8 cellular contexts compared by ENCODE assay signal in genomic region chr12:65169311-65170244, GRCh38. TPM values are rescaled to one million over a fixed set of nuclear protein-coding genes. Genes with fewer than 3 reads are reported as not detected.
DNase-seq lines count a peak whose midpoint lies in the region; ATAC-seq and TF ChIP-seq lines count a peak whose summit lies in the region.

Gene LEMD3, plus strand, starts transcription at chr12:65169583. Its CDS starts 14 bp downstream, at chr12:65169597.

- intact Hi-C loops in dendritic cell treated with granulocyte-macrophage colony-stimulating factor and Interleukin-4, amounts not matched to agents 40 ng/mL and 50 ng/mL, for 4 days (cut with micrococcal nuclease): loop anchor here (10.0 kb wide), 1 partner anchor 1145 kb away; no protein-coding TSS in a partner anchor
- intact Hi-C loops in left lung (cut with DNase I): no loop called here

- no peaks in the 10 kb centered on the region for H3K9me3 ChIP-seq in CD4-positive, CD25-positive, alpha-beta regulatory T cell (ENCODE audit: control insufficient read depth in 2 of 2, low read length in 2 of 2)
- H3K9me3 ChIP-seq in left lung: no peaks in the 10 kb centered on the region

- H3K4me1 Mint-ChIP-seq in CD4-positive, CD25-positive, alpha-beta regulatory T cell: peaks cover 20 to 47% (median 30%) of the 10 kb centered on the region in 4 donors
- H3K4me1 Mint-ChIP-seq in dendritic cell treated with granulocyte-macrophage colony-stimulating factor and Interleukin-4, amounts not matched to agents 40 ng/mL and 50 ng/mL, for 4 days (ENCODE audit: low read depth): peaks cover 23% of the 10 kb centered on the region

- H3K27ac ChIP-seq in CD4-positive, CD25-positive, alpha-beta regulatory T cell (ENCODE audit: insufficient read depth, low read length, poor library complexity, severe bottlenecking): peak within 1 kb of the TSS; percentile 93
- H3K27ac ChIP-seq in left lung: peak within 1 kb of the TSS; percentile 93 to 98

- peaks cover 58% of the 10 kb centered on the region for H3K4me1 ChIP-seq in CD4-positive, CD25-positive, alpha-beta regulatory T cell (ENCODE audit: control insufficient read depth, insufficient read depth, low read length, poor library complexity, severe bottlenecking)
- H3K4me1 ChIP-seq in left lung: peaks cover 14 to 42% of the 10 kb centered on the region in 2 donors

- ATAC-seq in CD4-positive, CD25-positive, alpha-beta regulatory T cell (ENCODE audit: low read depth in 2 of 2): peak; percentile 95 to 97
- ATAC-seq in GM19438 (IDR thresholded peaks at IDR 0.05; ENCODE audit: low read depth, unreplicated experiment): peak; percentile 88
- ATAC-seq in HG03571 (IDR thresholded peaks at IDR 0.05; ENCODE audit: unreplicated experiment): peak; percentile 92
- peak; percentile 94 for ATAC-seq in left lung

- peaks cover 3% of the 10 kb centered on the region for H3K36me3 ChIP-seq in CD4-positive, CD25-positive, alpha-beta regulatory T cell (ENCODE audit: control insufficient read depth, insufficient read depth, low read length)
- no peaks in the 10 kb centered on the region for H3K36me3 ChIP-seq in left lung

- peaks cover 2% of the 10 kb centered on the region for H3K27me3 ChIP-seq in CD4-positive, CD25-positive, alpha-beta regulatory T cell (ENCODE audit: control insufficient read depth, insufficient read depth, low read length)
- H3K27me3 ChIP-seq in left lung: no peaks in the 10 kb centered on the region

- no peak for TF ChIP-seq CTCF in left lung (IDR thresholded peaks at IDR 0.05)

- DNase-seq in CD4-positive, CD25-positive, alpha-beta regulatory T cell: peak; percentile 94 to 98 (median 95)
- DNase-seq in NCI-H774 (lab: John Stamatoyannopoulos, UW) (peak; percentile 99), left lung (peak; percentile 96 to 99)
- DNase-seq in activated CD4-positive, alpha-beta T cell treated with anti-CD3 and anti-CD28 coated beads, Interleukin-2, amount 50 U/mL, for 4 hours: peak; percentile 91 to 93
- peak; percentile 92 for DNase-seq in stimulated activated CD4-positive, alpha-beta T cell treated with anti-CD3 and anti-CD28 coated beads, Interleukin-2, amount 100 ng/mL, for 4 hours (ENCODE audit: low read depth)

- H3K27me3 Mint-ChIP-seq in CD4-positive, CD25-positive, alpha-beta regulatory T cell: peaks cover 8% of the 10 kb centered on the region
- H3K27me3 Mint-ChIP-seq in dendritic cell treated with granulocyte-macrophage colony-stimulating factor and Interleukin-4, amounts not matched to agents 40 ng/mL and 50 ng/mL, for 4 days: no peaks in the 10 kb centered on the region

- peak within 1 kb of the TSS; percentile 97 for H3K4me3 ChIP-seq in CD4-positive, CD25-positive, alpha-beta regulatory T cell (ENCODE audit: low read depth, low read length)
- peak within 1 kb of the TSS; percentile 80 to 96 for H3K4me3 ChIP-seq in left lung

- H3K36me3 Mint-ChIP-seq in CD4-positive, CD25-positive, alpha-beta regulatory T cell: peaks cover 8% of the 10 kb centered on the region
- H3K36me3 Mint-ChIP-seq in dendritic cell treated with granulocyte-macrophage colony-stimulating factor and Interleukin-4, amounts not matched to agents 40 ng/mL and 50 ng/mL, for 4 days (ENCODE audit: low read depth): peaks cover 22% of the 10 kb centered on the region

- H3K4me3 Mint-ChIP-seq in CD4-positive, CD25-positive, alpha-beta regulatory T cell: peak within 1 kb of the TSS; percentile 92 to 100 (median 98)
- H3K4me3 Mint-ChIP-seq in dendritic cell treated with granulocyte-macrophage colony-stimulating factor and Interleukin-4, amounts not matched to agents 40 ng/mL and 50 ng/mL, for 4 days: peak within 1 kb of the TSS; percentile 94

- peaks cover 0 to 2% (median 0%) of the 10 kb centered on the region in 7 donors for H3K9me3 Mint-ChIP-seq in CD4-positive, CD25-positive, alpha-beta regulatory T cell
- no peaks in the 10 kb centered on the region for H3K9me3 Mint-ChIP-seq in dendritic cell treated with granulocyte-macrophage colony-stimulating factor and Interleukin-4, amounts not matched to agents 40 ng/mL and 50 ng/mL, for 4 days

- H3K27ac Mint-ChIP-seq in CD4-positive, CD25-positive, alpha-beta regulatory T cell: peak within 1 kb of the TSS; percentile 99
- peak within 1 kb of the TSS; percentile 97 for H3K27ac Mint-ChIP-seq in dendritic cell treated with granulocyte-macrophage colony-stimulating factor and Interleukin-4, amounts not matched to agents 40 ng/mL and 50 ng/mL, for 4 days

RNA-seq across cellular contexts. Expression of gene LEMD3, which starts in this region (rescaled TPM):
- total RNA-seq in CD4-positive, CD25-positive, alpha-beta regulatory T cell: 68.9 TPM
- 10 to 100 TPM; 31.4 to 37.6 (median 35.9) TPM for polyA plus RNA-seq in CD4-positive, CD25-positive, alpha-beta regulatory T cell
- 10 to 100 TPM; 26.5 to 35.4 TPM for total RNA-seq in left lung

Comparison
In these comparisons a context has a peak if more than half of its experiments do, and no peak if none do; other contexts are left out.
1. Peak in every context shown above with its lines: DNase-seq, ATAC-seq, H3K4me3 ChIP-seq and H3K27ac ChIP-seq.